In the genomic region with DNA sequence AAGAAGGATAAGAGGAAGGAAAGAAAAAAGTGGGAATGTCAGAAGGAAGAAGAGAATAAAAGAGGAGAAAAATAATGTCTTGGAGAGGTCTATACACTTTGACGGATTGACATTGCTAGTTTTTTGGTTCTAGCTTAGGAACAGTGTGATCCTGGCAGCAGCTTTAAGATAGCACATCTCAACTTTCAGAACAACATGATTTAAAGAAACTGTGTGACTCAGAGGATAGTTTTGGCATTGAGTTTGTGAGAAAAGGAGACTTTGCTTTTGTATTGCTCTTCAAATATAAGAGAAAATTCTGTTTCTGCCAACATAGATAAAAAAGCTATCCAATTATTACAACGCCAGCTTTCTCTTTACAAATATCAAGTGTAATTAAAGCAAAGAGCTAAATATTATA, we compare ENCODE assay signal across 1 cellular context.
TF ChIP-seq lines count a peak whose summit lies in the region.

No MANE protein-coding gene starts in this region.

TF ChIP-seq in WTC11, 78 proteins besides CTCF, POLR2A, EP300 and RAD21 (continued from another document):
- TF ChIP-seq, protein P1, sequence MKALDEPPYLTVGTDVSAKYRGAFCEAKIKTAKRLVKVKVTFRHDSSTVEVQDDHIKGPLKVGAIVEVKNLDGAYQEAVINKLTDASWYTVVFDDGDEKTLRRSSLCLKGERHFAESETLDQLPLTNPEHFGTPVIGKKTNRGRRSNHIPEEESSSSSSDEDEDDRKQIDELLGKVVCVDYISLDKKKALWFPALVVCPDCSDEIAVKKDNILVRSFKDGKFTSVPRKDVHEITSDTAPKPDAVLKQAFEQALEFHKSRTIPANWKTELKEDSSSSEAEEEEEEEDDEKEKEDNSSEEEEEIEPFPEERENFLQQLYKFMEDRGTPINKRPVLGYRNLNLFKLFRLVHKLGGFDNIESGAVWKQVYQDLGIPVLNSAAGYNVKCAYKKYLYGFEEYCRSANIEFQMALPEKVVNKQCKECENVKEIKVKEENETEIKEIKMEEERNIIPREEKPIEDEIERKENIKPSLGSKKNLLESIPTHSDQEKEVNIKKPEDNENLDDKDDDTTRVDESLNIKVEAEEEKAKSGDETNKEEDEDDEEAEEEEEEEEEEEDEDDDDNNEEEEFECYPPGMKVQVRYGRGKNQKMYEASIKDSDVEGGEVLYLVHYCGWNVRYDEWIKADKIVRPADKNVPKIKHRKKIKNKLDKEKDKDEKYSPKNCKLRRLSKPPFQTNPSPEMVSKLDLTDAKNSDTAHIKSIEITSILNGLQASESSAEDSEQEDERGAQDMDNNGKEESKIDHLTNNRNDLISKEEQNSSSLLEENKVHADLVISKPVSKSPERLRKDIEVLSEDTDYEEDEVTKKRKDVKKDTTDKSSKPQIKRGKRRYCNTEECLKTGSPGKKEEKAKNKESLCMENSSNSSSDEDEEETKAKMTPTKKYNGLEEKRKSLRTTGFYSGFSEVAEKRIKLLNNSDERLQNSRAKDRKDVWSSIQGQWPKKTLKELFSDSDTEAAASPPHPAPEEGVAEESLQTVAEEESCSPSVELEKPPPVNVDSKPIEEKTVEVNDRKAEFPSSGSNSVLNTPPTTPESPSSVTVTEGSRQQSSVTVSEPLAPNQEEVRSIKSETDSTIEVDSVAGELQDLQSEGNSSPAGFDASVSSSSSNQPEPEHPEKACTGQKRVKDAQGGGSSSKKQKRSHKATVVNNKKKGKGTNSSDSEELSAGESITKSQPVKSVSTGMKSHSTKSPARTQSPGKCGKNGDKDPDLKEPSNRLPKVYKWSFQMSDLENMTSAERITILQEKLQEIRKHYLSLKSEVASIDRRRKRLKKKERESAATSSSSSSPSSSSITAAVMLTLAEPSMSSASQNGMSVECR (CRISPR knock-in tag; IDR thresholded peaks at IDR 0.05; ENCODE audit: borderline replicate concordance): no peak
- TF ChIP-seq, protein P2, sequence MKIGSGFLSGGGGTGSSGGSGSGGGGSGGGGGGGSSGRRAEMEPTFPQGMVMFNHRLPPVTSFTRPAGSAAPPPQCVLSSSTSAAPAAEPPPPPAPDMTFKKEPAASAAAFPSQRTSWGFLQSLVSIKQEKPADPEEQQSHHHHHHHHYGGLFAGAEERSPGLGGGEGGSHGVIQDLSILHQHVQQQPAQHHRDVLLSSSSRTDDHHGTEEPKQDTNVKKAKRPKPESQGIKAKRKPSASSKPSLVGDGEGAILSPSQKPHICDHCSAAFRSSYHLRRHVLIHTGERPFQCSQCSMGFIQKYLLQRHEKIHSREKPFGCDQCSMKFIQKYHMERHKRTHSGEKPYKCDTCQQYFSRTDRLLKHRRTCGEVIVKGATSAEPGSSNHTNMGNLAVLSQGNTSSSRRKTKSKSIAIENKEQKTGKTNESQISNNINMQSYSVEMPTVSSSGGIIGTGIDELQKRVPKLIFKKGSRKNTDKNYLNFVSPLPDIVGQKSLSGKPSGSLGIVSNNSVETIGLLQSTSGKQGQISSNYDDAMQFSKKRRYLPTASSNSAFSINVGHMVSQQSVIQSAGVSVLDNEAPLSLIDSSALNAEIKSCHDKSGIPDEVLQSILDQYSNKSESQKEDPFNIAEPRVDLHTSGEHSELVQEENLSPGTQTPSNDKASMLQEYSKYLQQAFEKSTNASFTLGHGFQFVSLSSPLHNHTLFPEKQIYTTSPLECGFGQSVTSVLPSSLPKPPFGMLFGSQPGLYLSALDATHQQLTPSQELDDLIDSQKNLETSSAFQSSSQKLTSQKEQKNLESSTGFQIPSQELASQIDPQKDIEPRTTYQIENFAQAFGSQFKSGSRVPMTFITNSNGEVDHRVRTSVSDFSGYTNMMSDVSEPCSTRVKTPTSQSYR (CRISPR knock-in tag; IDR thresholded peaks at IDR 0.05): no peak
- TF ChIP-seq GABPB1 (CRISPR knock-in tag; IDR thresholded peaks at IDR 0.05): no peak
- no peak for TF ChIP-seq FOXP1 (CRISPR knock-in tag; IDR thresholded peaks at IDR 0.05; ENCODE audit: borderline replicate concordance)
- no peak for TF ChIP-seq EMX1 (CRISPR knock-in tag; IDR thresholded peaks at IDR 0.05)
- TF ChIP-seq HMGA2 (CRISPR knock-in tag; IDR thresholded peaks at IDR 0.05): no peak
- no peak for TF ChIP-seq NR2C2 (CRISPR knock-in tag; IDR thresholded peaks at IDR 0.05)
- TF ChIP-seq RELA (CRISPR knock-in tag; IDR thresholded peaks at IDR 0.05; ENCODE audit: borderline replicate concordance): no peak
- TF ChIP-seq MXD4 (CRISPR knock-in tag; IDR thresholded peaks at IDR 0.05; ENCODE audit: borderline replicate concordance): no peak
- TF ChIP-seq, protein P3, sequence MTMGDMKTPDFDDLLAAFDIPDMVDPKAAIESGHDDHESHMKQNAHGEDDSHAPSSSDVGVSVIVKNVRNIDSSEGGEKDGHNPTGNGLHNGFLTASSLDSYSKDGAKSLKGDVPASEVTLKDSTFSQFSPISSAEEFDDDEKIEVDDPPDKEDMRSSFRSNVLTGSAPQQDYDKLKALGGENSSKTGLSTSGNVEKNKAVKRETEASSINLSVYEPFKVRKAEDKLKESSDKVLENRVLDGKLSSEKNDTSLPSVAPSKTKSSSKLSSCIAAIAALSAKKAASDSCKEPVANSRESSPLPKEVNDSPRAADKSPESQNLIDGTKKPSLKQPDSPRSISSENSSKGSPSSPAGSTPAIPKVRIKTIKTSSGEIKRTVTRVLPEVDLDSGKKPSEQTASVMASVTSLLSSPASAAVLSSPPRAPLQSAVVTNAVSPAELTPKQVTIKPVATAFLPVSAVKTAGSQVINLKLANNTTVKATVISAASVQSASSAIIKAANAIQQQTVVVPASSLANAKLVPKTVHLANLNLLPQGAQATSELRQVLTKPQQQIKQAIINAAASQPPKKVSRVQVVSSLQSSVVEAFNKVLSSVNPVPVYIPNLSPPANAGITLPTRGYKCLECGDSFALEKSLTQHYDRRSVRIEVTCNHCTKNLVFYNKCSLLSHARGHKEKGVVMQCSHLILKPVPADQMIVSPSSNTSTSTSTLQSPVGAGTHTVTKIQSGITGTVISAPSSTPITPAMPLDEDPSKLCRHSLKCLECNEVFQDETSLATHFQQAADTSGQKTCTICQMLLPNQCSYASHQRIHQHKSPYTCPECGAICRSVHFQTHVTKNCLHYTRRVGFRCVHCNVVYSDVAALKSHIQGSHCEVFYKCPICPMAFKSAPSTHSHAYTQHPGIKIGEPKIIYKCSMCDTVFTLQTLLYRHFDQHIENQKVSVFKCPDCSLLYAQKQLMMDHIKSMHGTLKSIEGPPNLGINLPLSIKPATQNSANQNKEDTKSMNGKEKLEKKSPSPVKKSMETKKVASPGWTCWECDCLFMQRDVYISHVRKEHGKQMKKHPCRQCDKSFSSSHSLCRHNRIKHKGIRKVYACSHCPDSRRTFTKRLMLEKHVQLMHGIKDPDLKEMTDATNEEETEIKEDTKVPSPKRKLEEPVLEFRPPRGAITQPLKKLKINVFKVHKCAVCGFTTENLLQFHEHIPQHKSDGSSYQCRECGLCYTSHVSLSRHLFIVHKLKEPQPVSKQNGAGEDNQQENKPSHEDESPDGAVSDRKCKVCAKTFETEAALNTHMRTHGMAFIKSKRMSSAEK (CRISPR knock-in tag; IDR thresholded peaks at IDR 0.05; ENCODE audit: borderline replicate concordance): no peak
